11 cellular contexts compared by ENCODE assay signal in the genomic region with DNA sequence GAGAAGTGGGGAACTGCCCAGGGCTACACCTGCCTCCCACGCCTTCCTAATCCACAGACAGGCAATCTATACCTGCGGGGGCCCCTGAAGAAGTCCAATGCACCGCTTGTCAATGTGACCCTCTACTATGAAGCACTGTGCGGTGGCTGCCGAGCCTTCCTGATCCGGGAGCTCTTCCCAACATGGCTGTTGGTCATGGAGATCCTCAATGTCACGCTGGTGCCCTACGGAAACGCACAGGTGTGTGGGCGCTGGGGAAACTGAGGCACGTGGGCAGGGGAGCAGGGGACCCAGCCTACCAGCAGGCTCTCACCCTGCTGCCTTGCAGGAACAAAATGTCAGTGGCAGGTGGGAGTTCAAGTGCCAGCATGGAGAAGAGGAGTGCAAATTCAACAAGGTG. TPM values are rescaled to one million over a fixed set of nuclear protein-coding genes. Genes with fewer than 3 reads are reported as not detected.
DNase-seq lines count a peak whose midpoint lies in the region; ATAC-seq, FAIRE-seq and TF ChIP-seq lines count a peak whose summit lies in the region.
"Had no signal": no experiment of that assay in that cellular context is flagged by ENCODE, and none has a peak within 500 bp of the region (broad histone marks: within the 10 kb centered on the region; RNA-seq: fewer than 3 reads in every experiment).

No MANE protein-coding gene starts in this region.

- no peak overlapping the region for H3K27ac Mint-ChIP-seq in activated T-cell treated with anti-CD3 and anti-CD28 coated beads, Interleukin-2, amount 50 U/mL, for 72 hours

- H3K36me3 Mint-ChIP-seq in activated T-cell treated with anti-CD3 and anti-CD28 coated beads, Interleukin-2, amount 50 U/mL, for 72 hours (ENCODE audit: insufficient read depth in 2 of 2) = peaks cover 2% of the 10 kb centered on the region in 2 donors

- H3K4me3 Mint-ChIP-seq in activated T-cell treated with anti-CD3 and anti-CD28 coated beads, Interleukin-2, amount 50 U/mL, for 72 hours = peak overlapping the region; percentile 31 to 92

- intact Hi-C loops in tibial artery (cut with DNase I; ENCODE audit: low total_unique reads) = no loop called here

- ATAC-seq in activated T-cell treated with anti-CD3 and anti-CD28 coated beads, Interleukin-2, amount 50 U/mL, for 72 hours (replicated peaks in 1 of 2) = no peak
- no peak for ATAC-seq in GM19452 (IDR thresholded peaks at IDR 0.05; ENCODE audit: unreplicated experiment)
- no peak for ATAC-seq in GM18870 (IDR thresholded peaks at IDR 0.05; ENCODE audit: unreplicated experiment)

- H3K4me3 ChIP-seq in iPS-18a (ENCODE audit: low read length) (peak overlapping the region; percentile 66), tibial artery (peak overlapping the region; percentile 56 to 61)

- H3K4me1 ChIP-seq in iPS-18a (ENCODE audit: control insufficient read depth, low read depth, low read length) (no peaks in the 10 kb centered on the region), tibial artery (peaks cover 0 to 17% (median 11%) of the 10 kb centered on the region in 4 donors)

- H3K9me3 ChIP-seq in iPS-18a (ENCODE audit: control insufficient read depth, low read depth, low read length) (no peaks in the 10 kb centered on the region), tibial artery (no peaks in the 10 kb centered on the region)

- no peaks in the 10 kb centered on the region for H3K9me3 Mint-ChIP-seq in activated T-cell treated with anti-CD3 and anti-CD28 coated beads, Interleukin-2, amount 50 U/mL, for 72 hours

- H3K27me3 ChIP-seq in iPS-18a (ENCODE audit: control insufficient read depth, insufficient read depth, low read length) (peaks cover 20% of the 10 kb centered on the region), tibial artery (peaks cover 0 to 4% of the 10 kb centered on the region in 2 donors)

- H3K36me3 ChIP-seq in iPS-18a (ENCODE audit: control insufficient read depth, low read depth, low read length) (no peaks in the 10 kb centered on the region), tibial artery (no peaks in the 10 kb centered on the region)

- H3K27me3 Mint-ChIP-seq in activated T-cell treated with anti-CD3 and anti-CD28 coated beads, Interleukin-2, amount 50 U/mL, for 72 hours (ENCODE audit: low read depth) = no peaks in the 10 kb centered on the region

- FAIRE-seq in urothelium cell line (lab: Jason Lieb, UNC) = no peak

- no peak for DNase-seq in activated T-cell treated with anti-CD3 and anti-CD28 coated beads, Interleukin-2, amount 50 U/mL, for 72 hours
- no peak for DNase-seq in activated T-cell treated with anti-CD3 and anti-CD28 coated beads, Interleukin-2, amount 50 U/mL, for 1 hour
- DNase-seq in tibial artery (no peak), urothelium cell line (ENCODE audit: low spot score) (no peak)
- DNase-seq: foreskin fibroblast, NCI-H2081 treated with DMSO at 0.1 percent for 48 hours had no signal

- H3K4me1 Mint-ChIP-seq in activated T-cell treated with anti-CD3 and anti-CD28 coated beads, Interleukin-2, amount 50 U/mL, for 72 hours (ENCODE audit: low read depth) = peaks cover 10% of the 10 kb centered on the region

- H3K9ac ChIP-seq in iPS-18a (ENCODE audit: low read length) = no peak overlapping the region

- TF ChIP-seq CTCF in VCaP (conservative IDR thresholded peaks at IDR 0.05) (no peak), tibial artery (IDR thresholded peaks at IDR 0.05) (no peak)

- H3K27ac ChIP-seq in VCaP (peak overlapping the region; percentile 71; the same call in 1 of the 2 replicates), iPS-18a (ENCODE audit: low read length) (no peak overlapping the region), tibial artery (no peak overlapping the region)

RNA-seq across cellular contexts. Expression of gene IFI30, which starts 1.4 kb away (rescaled TPM):
- total RNA-seq in activated T-cell treated with anti-CD3 and anti-CD28 coated beads, Interleukin-2, amount 50 U/mL, for 72 hours = 10 to 100 TPM; 10.2 to 11.4 TPM

RNA-seq across cellular contexts. Expression of gene MPV17L2, which starts 18.0 kb away (rescaled TPM):
- 10 to 100 TPM in 1 of 2 donors, 1 to 10 TPM in 1; 9.8 to 10.1 TPM for total RNA-seq in activated T-cell treated with anti-CD3 and anti-CD28 coated beads, Interleukin-2, amount 50 U/mL, for 72 hours

RNA-seq across cellular contexts. Expression of gene PIK3R2, which starts 22.0 kb away (rescaled TPM):
- 10 to 100 TPM; 13.3 to 15.4 TPM for total RNA-seq in activated T-cell treated with anti-CD3 and anti-CD28 coated beads, Interleukin-2, amount 50 U/mL, for 72 hours

RNA-seq across cellular contexts. Expression of gene RAB3A, which starts 28.9 kb away (rescaled TPM):
- 1 to 10 TPM; 1.8 to 1.9 TPM for total RNA-seq in activated T-cell treated with anti-CD3 and anti-CD28 coated beads, Interleukin-2, amount 50 U/mL, for 72 hours

RNA-seq across cellular contexts. Expression of gene PDE4C, which starts 51.3 kb away (rescaled TPM):
- under 1 TPM in 1 of 2 donors, not detected in 1; 0.10 TPM for total RNA-seq in activated T-cell treated with anti-CD3 and anti-CD28 coated beads, Interleukin-2, amount 50 U/mL, for 72 hours
- total RNA-seq: activated CD8-positive, alpha-beta memory T cell treated with anti-CD3 and anti-CD28 coated beads for 36 hours had no signal
